Comparison of ENCODE assay signal across 8 cellular contexts in genomic region chr5:12743582-12743981, GRCh38.
"Had no signal": no experiment of that assay in that cellular context is flagged by ENCODE, and none has a peak within 500 bp of the region (broad histone marks: within the 10 kb centered on the region; RNA-seq: fewer than 3 reads in every experiment).

No MANE protein-coding gene starts in this region.

- FAIRE-seq: HepG2, HTR-8/SVneo, K562 had no signal

- H3K4me3 ChIP-seq: K562 had no signal

- ATAC-seq: HepG2, K562 had no signal

- H3K4me1 Mint-ChIP-seq: IgD-negative memory B cell had no signal

- H3K4me3 Mint-ChIP-seq: IgD-negative memory B cell had no signal

- H3K27ac ChIP-seq: HL-60 had no signal

- H3K27me3 Mint-ChIP-seq: IgD-negative memory B cell had no signal

- DNase-seq: IMR-90, KBM-7, KG1 had no signal

- H3K27ac Mint-ChIP-seq: IgD-negative memory B cell had no signal
